Comparison of ENCODE assay signal across 1 cellular context in the genomic region with DNA sequence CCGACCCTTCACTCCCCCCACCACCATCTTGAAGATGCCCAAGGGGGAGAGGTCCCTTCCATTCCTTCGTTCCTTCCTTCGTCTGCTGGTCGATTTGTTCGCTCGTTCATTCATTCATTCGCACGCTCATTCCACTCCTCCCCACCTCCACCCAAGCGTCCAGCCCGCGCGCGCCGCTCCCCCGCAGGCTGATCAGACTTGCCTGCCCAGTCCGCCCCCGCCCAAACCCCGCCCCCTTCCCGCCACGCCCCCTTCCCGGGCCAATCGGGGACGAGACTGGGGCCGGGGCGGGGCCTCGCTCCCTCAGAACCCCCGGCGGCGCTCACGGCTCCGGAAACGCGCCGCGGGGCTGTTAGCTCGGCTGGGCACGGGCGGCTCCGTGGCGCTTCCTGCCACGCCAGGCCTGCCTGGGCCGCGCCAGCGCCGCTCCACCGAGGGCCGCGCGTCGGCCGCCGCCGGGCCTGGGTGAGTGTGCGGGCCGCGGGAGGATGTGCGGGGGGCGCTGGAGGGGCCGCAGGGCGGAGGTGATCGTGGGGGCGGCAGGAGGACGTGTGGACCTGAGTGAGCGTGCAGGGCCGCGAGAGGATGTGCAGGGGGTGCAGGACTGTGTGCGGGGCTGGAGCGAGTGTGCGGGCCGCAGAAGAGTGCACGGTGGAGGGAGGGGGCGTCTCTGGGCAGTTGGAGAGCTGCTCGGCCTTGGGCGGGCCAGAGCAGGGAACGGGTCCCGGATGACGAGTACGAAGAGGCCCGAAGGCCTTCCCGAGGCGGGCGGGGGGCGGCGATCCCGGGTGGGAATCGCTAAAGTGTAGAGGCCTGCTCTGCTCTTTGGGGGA.
TF ChIP-seq lines count a peak whose summit lies in the region.

TSS of gene ZNF275 (plus strand) at position 333 of the 833 bp plus-strand sequence. CDS start 2,527 bp downstream, outside the sequence.

TF ChIP-seq in HEK293, 187 proteins besides CTCF, POLR2A, EP300 and RAD21 (continued from another document and continues in another):
- no peak for TF ChIP-seq ZSCAN18 (tag by site-specific recombination; IDR thresholded peaks at IDR 0.05)
- no peak; the same call in 1 of the 2 replicates for TF ChIP-seq ZNF843 (tag by site-specific recombination; IDR thresholded peaks at IDR 0.05)
- TF ChIP-seq, protein P1, sequence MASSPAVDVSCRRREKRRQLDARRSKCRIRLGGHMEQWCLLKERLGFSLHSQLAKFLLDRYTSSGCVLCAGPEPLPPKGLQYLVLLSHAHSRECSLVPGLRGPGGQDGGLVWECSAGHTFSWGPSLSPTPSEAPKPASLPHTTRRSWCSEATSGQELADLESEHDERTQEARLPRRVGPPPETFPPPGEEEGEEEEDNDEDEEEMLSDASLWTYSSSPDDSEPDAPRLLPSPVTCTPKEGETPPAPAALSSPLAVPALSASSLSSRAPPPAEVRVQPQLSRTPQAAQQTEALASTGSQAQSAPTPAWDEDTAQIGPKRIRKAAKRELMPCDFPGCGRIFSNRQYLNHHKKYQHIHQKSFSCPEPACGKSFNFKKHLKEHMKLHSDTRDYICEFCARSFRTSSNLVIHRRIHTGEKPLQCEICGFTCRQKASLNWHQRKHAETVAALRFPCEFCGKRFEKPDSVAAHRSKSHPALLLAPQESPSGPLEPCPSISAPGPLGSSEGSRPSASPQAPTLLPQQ (tag by site-specific recombination; IDR thresholded peaks at IDR 0.05) = 0 out of 2 replicates have a peak, but pooled peaks have one; percentile 11
- no peak for TF ChIP-seq WT1 (tag by site-specific recombination; IDR thresholded peaks at IDR 0.05)
- TF ChIP-seq ZNF664 (tag by site-specific recombination; IDR thresholded peaks at IDR 0.05) = no peak
- no peak for TF ChIP-seq ZNF558 (tag by site-specific recombination; IDR thresholded peaks at IDR 0.05)
- no peak for TF ChIP-seq HOXA7 (CRISPR knock-in tag; IDR thresholded peaks at IDR 0.05; ENCODE audit: borderline replicate concordance)
- no peak for TF ChIP-seq ZNF580 (tag by site-specific recombination; IDR thresholded peaks at IDR 0.05)
- no peak for TF ChIP-seq MEIS1 (CRISPR knock-in tag; IDR thresholded peaks at IDR 0.05; ENCODE audit: borderline replicate concordance)
- no peak for TF ChIP-seq SCRT2 (tag by site-specific recombination; IDR thresholded peaks at IDR 0.05)
- TF ChIP-seq ZBTB8A (tag by site-specific recombination; IDR thresholded peaks at IDR 0.05) = no peak
- TF ChIP-seq ZNF529 (tag by site-specific recombination; IDR thresholded peaks at IDR 0.05; ENCODE audit: insufficient replicate concordance) = no peak
- no peak for TF ChIP-seq ZNF561 (tag by site-specific recombination; IDR thresholded peaks at IDR 0.05; ENCODE audit: borderline replicate concordance)
- TF ChIP-seq PRDM1 (tag by site-specific recombination; IDR thresholded peaks at IDR 0.05) = no peak
- peak; percentile 11; the same call in 1 of the 2 replicates for TF ChIP-seq HOXD13 (CRISPR knock-in tag; IDR thresholded peaks at IDR 0.05; ENCODE audit: borderline replicate concordance)
- no peak for TF ChIP-seq ZNF701 (tag by site-specific recombination; IDR thresholded peaks at IDR 0.05)
- TF ChIP-seq, protein P2, sequence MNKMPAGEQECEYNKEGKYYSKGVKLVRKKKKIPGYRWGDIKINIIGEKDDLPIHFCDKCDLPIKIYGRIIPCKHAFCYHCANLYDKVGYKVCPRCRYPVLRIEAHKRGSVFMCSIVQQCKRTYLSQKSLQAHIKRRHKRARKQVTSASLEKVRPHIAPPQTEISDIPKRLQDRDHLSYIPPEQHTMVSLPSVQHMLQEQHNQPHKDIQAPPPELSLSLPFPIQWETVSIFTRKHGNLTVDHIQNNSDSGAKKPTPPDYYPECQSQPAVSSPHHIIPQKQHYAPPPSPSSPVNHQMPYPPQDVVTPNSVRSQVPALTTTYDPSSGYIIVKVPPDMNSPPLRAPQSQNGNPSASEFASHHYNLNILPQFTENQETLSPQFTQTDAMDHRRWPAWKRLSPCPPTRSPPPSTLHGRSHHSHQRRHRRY (tag by site-specific recombination; IDR thresholded peaks at IDR 0.05) = no peak
- TF ChIP-seq, protein P3, sequence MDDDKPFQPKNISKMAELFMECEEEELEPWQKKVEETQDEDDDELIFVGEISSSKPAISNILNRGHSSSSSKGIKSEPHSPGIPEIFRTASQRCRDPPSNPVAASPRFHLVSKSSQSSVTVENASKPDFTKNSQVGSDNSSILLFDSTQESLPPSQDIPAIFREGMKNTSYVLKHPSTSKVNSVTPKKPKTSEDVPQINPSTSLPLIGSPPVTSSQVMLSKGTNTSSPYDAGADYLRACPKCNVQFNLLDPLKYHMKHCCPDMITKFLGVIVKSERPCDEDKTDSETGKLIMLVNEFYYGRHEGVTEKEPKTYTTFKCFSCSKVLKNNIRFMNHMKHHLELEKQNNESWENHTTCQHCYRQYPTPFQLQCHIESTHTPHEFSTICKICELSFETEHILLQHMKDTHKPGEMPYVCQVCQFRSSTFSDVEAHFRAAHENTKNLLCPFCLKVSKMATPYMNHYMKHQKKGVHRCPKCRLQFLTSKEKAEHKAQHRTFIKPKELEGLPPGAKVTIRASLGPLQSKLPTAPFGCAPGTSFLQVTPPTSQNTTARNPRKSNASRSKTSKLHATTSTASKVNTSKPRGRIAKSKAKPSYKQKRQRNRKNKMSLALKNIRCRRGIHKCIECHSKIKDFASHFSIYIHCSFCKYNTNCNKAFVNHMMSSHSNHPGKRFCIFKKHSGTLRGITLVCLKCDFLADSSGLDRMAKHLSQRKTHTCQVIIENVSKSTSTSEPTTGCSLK (tag by site-specific recombination; IDR thresholded peaks at IDR 0.05) = no peak
- no peak for TF ChIP-seq ZSCAN23 (tag by site-specific recombination; IDR thresholded peaks at IDR 0.05)
- no peak for TF ChIP-seq ZNF266 (tag by site-specific recombination; IDR thresholded peaks at IDR 0.05; ENCODE audit: low read depth)
- no peak for TF ChIP-seq ZNF121 (tag by site-specific recombination; IDR thresholded peaks at IDR 0.05)
- no peak for TF ChIP-seq TSHZ1 (tag by site-specific recombination; IDR thresholded peaks at IDR 0.05; ENCODE audit: borderline replicate concordance)
- TF ChIP-seq ZSCAN16 (tag by site-specific recombination; IDR thresholded peaks at IDR 0.05) = no peak
- no peak for TF ChIP-seq ZNF404 (tag by site-specific recombination; IDR thresholded peaks at IDR 0.05)
- TF ChIP-seq ZNF112 (tag by site-specific recombination; IDR thresholded peaks at IDR 0.05) = no peak
- TF ChIP-seq ZNF610 (tag by site-specific recombination; IDR thresholded peaks at IDR 0.05; ENCODE audit: borderline replicate concordance) = 0 out of 2 replicates have a peak, but pooled peaks have one; percentile 61
- no peak for TF ChIP-seq BCL6B (tag by site-specific recombination; IDR thresholded peaks at IDR 0.05)
- TF ChIP-seq ZNF132 (tag by site-specific recombination; IDR thresholded peaks at IDR 0.05; ENCODE audit: borderline replicate concordance) = no peak
- peak; percentile 73 for TF ChIP-seq PATZ1 (tag by site-specific recombination; IDR thresholded peaks at IDR 0.05)
- TF ChIP-seq ZNF239 (tag by site-specific recombination; IDR thresholded peaks at IDR 0.05) = no peak
- TF ChIP-seq ZNF785 (tag by site-specific recombination; IDR thresholded peaks at IDR 0.05) = no peak
- TF ChIP-seq ZNF510 (tag by site-specific recombination; IDR thresholded peaks at IDR 0.05; ENCODE audit: insufficient replicate concordance) = no peak
- no peak for TF ChIP-seq FEZF1 (tag by site-specific recombination; IDR thresholded peaks at IDR 0.05)
- TF ChIP-seq, protein P4, sequence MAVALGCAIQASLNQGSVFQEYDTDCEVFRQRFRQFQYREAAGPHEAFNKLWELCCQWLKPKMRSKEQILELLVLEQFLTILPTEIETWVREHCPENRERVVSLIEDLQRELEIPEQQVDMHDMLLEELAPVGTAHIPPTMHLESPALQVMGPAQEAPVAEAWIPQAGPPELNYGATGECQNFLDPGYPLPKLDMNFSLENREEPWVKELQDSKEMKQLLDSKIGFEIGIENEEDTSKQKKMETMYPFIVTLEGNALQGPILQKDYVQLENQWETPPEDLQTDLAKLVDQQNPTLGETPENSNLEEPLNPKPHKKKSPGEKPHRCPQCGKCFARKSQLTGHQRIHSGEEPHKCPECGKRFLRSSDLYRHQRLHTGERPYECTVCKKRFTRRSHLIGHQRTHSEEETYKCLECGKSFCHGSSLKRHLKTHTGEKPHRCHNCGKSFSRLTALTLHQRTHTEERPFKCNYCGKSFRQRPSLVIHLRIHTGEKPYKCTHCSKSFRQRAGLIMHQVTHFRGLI (tag by site-specific recombination; IDR thresholded peaks at IDR 0.05) = no peak
- TF ChIP-seq ZBTB17 (tag by site-specific recombination; IDR thresholded peaks at IDR 0.05) = peak; percentile 42; the same call in 1 of the 2 replicates
- no peak for TF ChIP-seq ZNF658 (tag by site-specific recombination; IDR thresholded peaks at IDR 0.05)
- TF ChIP-seq REPIN1 (tag by site-specific recombination; IDR thresholded peaks at IDR 0.05; ENCODE audit: low read depth) = no peak
- TF ChIP-seq ZNF433 (tag by site-specific recombination; IDR thresholded peaks at IDR 0.05; ENCODE audit: low read depth) = no peak
- TF ChIP-seq ZNF366 (tag by site-specific recombination; conservative IDR thresholded peaks at IDR 0.05) = peak; percentile 79
- no peak for TF ChIP-seq ZNF114 (tag by site-specific recombination; IDR thresholded peaks at IDR 0.05)
- TF ChIP-seq OSR2 (tag by site-specific recombination; IDR thresholded peaks at IDR 0.05) = no peak
- no peak for TF ChIP-seq ZNF677 (tag by site-specific recombination; IDR thresholded peaks at IDR 0.05)
- TF ChIP-seq, protein P5, sequence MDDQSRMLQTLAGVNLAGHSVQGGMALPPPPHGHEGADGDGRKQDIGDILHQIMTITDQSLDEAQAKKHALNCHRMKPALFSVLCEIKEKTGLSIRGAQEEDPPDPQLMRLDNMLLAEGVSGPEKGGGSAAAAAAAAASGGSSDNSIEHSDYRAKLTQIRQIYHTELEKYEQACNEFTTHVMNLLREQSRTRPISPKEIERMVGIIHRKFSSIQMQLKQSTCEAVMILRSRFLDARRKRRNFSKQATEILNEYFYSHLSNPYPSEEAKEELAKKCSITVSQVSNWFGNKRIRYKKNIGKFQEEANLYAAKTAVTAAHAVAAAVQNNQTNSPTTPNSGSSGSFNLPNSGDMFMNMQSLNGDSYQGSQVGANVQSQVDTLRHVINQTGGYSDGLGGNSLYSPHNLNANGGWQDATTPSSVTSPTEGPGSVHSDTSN (CRISPR knock-in tag; IDR thresholded peaks at IDR 0.05) = peak; percentile 12; the same call in 1 of the 2 replicates
- TF ChIP-seq ZNF23 (tag by site-specific recombination; IDR thresholded peaks at IDR 0.05; ENCODE audit: borderline replicate concordance) = no peak
- TF ChIP-seq ZNF501 (tag by site-specific recombination; IDR thresholded peaks at IDR 0.05) = no peak
- TF ChIP-seq ZEB2 (tag by site-specific recombination; IDR thresholded peaks at IDR 0.05) = no peak
